Comparison of ENCODE assay signal across 28 cellular contexts in genomic region chr12:6045438-6045837, GRCh38.
"Had no signal": no experiment of that assay in that cellular context is flagged by ENCODE, and none has a peak within 500 bp of the region (broad histone marks: within the 10 kb centered on the region; RNA-seq: fewer than 3 reads in every experiment).

No MANE protein-coding gene starts in this region.

- H3K27me3 ChIP-seq: suprapubic skin, testis, thyroid gland, tibial artery, tibial nerve, transverse colon, upper lobe of left lung, upper lobe of right lung, uterus, vagina had no signal

- H3K4me3 Mint-ChIP-seq: stimulated activated effector memory CD8-positive, alpha-beta T cell treated with anti-CD3 and anti-CD28 coated beads, Interleukin-12 subunit alpha, Interleukin-12 subunit beta, amount 100 ng/mL, for 72 hours; stimulated activated memory B cell treated with anti-CD40 and anti-IgM and Interleukin-4, amounts not matched to agents 10 μg/mL and 1 μg/mL and 100 μg/mL, for 72 hours; stimulated activated naive B cell treated with anti-CD40 and anti-IgM and Interleukin-4, amounts not matched to agents 10 μg/mL and 1 μg/mL and 100 μg/mL, for 72 hours; stimulated activated naive CD8-positive, alpha-beta T cell treated with anti-CD3 and anti-CD28 coated beads, Interleukin-15, amount 100 ng/mL, for 72 hours; stimulated activated naive CD8-positive, alpha-beta T cell treated with anti-CD3 and anti-CD28 coated beads, Interleukin-15, Interleukin-2, amounts not matched to agents 100 ng/mL and 50 ng/mL, for 24 hours; type B pancreatic cell had no signal

- H3K27ac Mint-ChIP-seq: stimulated activated effector memory CD8-positive, alpha-beta T cell treated with anti-CD3 and anti-CD28 coated beads, Interleukin-12 subunit alpha, Interleukin-12 subunit beta, amount 100 ng/mL, for 72 hours; stimulated activated memory B cell treated with anti-CD40 and anti-IgM and Interleukin-4, amounts not matched to agents 10 μg/mL and 1 μg/mL and 100 μg/mL, for 72 hours; stimulated activated naive B cell treated with anti-CD40 and anti-IgM and Interleukin-4, amounts not matched to agents 10 μg/mL and 1 μg/mL and 100 μg/mL, for 72 hours; stimulated activated naive CD8-positive, alpha-beta T cell treated with anti-CD3 and anti-CD28 coated beads, Interleukin-15, amount 100 ng/mL, for 72 hours; stimulated activated naive CD8-positive, alpha-beta T cell treated with anti-CD3 and anti-CD28 coated beads, Interleukin-15, Interleukin-2, amounts not matched to agents 100 ng/mL and 50 ng/mL, for 24 hours; type B pancreatic cell had no signal

- H3K4me3 ChIP-seq: stomach, suprapubic skin, testis, thoracic aorta, thyroid gland, tibial artery, tibial nerve, transverse colon, upper lobe of left lung, upper lobe of right lung, uterus, vagina had no signal

- DNase-seq: stimulated activated CD4-positive, alpha-beta T cell treated with anti-CD3 and anti-CD28 coated beads, Interleukin-2, amount 100 ng/mL, for 48 hours; stimulated activated CD4-positive, alpha-beta T cell treated with anti-CD3 and anti-CD28 coated beads, Interleukin-4, amount 100 ng/mL, for 1 hour; stimulated activated CD4-positive, alpha-beta T cell treated with anti-CD3 and anti-CD28 coated beads, Interleukin-4, amount 100 ng/mL, for 24 hours; stimulated activated CD4-positive, alpha-beta T cell treated with anti-CD3 and anti-CD28 coated beads, Interleukin-4, amount 100 ng/mL, for 4 hours; stimulated activated CD8-positive, alpha-beta memory T cell treated with anti-CD3 and anti-CD28 coated beads, Interleukin-4, amount 100 ng/mL, for 48 hours; stimulated activated naive B cell treated with anti-CD40 and anti-IgM and Interleukin-4, amounts not matched to agents 10 μg/mL and 1 μg/mL and 100 μg/mL, for 72 hours; stimulated activated naive CD4-positive, alpha-beta T cell; stimulated activated naive CD4-positive, alpha-beta T cell treated with Interleukin-2 at 50 U/mL for 16 hours; stimulated activated naive CD8-positive, alpha-beta T cell treated with anti-CD3 and anti-CD28 coated beads, Interleukin-15, amount 100 ng/mL, for 72 hours; stimulated activated naive CD8-positive, alpha-beta T cell treated with anti-CD3 and anti-CD28 coated beads, Interleukin-15, Interleukin-2, amounts not matched to agents 100 U/mL and 50 U/mL, for 24 hours; stomach; substantia nigra; testis; thyroid gland; tibial artery; transverse colon; trophoblast cell; upper lobe of left lung; upper lobe of right lung; uterus had no signal

- H3K4me1 ChIP-seq: stomach, transverse colon, upper lobe of left lung, upper lobe of right lung, uterus had no signal

- H3K4me1 Mint-ChIP-seq: stimulated activated memory B cell treated with anti-CD40 and anti-IgM and Interleukin-4, amounts not matched to agents 10 μg/mL and 1 μg/mL and 100 μg/mL, for 72 hours; stimulated activated naive B cell treated with anti-CD40 and anti-IgM and Interleukin-4, amounts not matched to agents 10 μg/mL and 1 μg/mL and 100 μg/mL, for 72 hours; stimulated activated naive CD8-positive, alpha-beta T cell treated with anti-CD3 and anti-CD28 coated beads, Interleukin-15, amount 100 ng/mL, for 72 hours had no signal

- H3K9me3 Mint-ChIP-seq: stimulated activated effector memory CD8-positive, alpha-beta T cell treated with anti-CD3 and anti-CD28 coated beads, Interleukin-12 subunit alpha, Interleukin-12 subunit beta, amount 100 ng/mL, for 72 hours; stimulated activated memory B cell treated with anti-CD40 and anti-IgM and Interleukin-4, amounts not matched to agents 10 μg/mL and 1 μg/mL and 100 μg/mL, for 72 hours; stimulated activated naive B cell treated with anti-CD40 and anti-IgM and Interleukin-4, amounts not matched to agents 10 μg/mL and 1 μg/mL and 100 μg/mL, for 72 hours; stimulated activated naive CD8-positive, alpha-beta T cell treated with anti-CD3 and anti-CD28 coated beads, Interleukin-15, amount 100 ng/mL, for 72 hours; stimulated activated naive CD8-positive, alpha-beta T cell treated with anti-CD3 and anti-CD28 coated beads, Interleukin-15, Interleukin-2, amounts not matched to agents 100 ng/mL and 50 ng/mL, for 24 hours had no signal

- ATAC-seq: stimulated activated effector memory CD8-positive, alpha-beta T cell treated with anti-CD3 and anti-CD28 coated beads, Interleukin-12 subunit alpha, Interleukin-12 subunit beta, amount 100 ng/mL, for 72 hours; stimulated activated memory B cell treated with anti-CD40 and anti-IgM and Interleukin-4, amounts not matched to agents 10 μg/mL and 1 μg/mL and 100 μg/mL, for 72 hours; stimulated activated naive B cell treated with anti-CD40 and anti-IgM and Interleukin-4, amounts not matched to agents 10 μg/mL and 1 μg/mL and 100 μg/mL, for 72 hours; stimulated activated naive CD8-positive, alpha-beta T cell treated with anti-CD3 and anti-CD28 coated beads, Interleukin-15, amount 100 ng/mL, for 72 hours; stimulated activated naive CD8-positive, alpha-beta T cell treated with anti-CD3 and anti-CD28 coated beads, Interleukin-15, Interleukin-2, amounts not matched to agents 100 U/mL and 50 U/mL, for 24 hours; upper lobe of right lung had no signal

- H3K27me3 Mint-ChIP-seq: stimulated activated naive CD8-positive, alpha-beta T cell treated with anti-CD3 and anti-CD28 coated beads, Interleukin-15, amount 100 ng/mL, for 72 hours had no signal

- H3K36me3 ChIP-seq: stomach, suprapubic skin, thoracic aorta, thyroid gland, tibial artery, tibial nerve, transverse colon, uterus, vagina had no signal

- H3K9me3 ChIP-seq: stomach, suprapubic skin, testis, thoracic aorta, thyroid gland, tibial artery, tibial nerve, transverse colon, upper lobe of left lung, upper lobe of right lung, uterus, vagina had no signal

- H3K27ac ChIP-seq: stomach, suprapubic skin, testis, thoracic aorta, thyroid gland, tibial artery, tibial nerve, transverse colon, upper lobe of left lung, upper lobe of right lung, uterus, vagina had no signal

- H3K36me3 Mint-ChIP-seq: stimulated activated effector memory CD8-positive, alpha-beta T cell treated with anti-CD3 and anti-CD28 coated beads, Interleukin-12 subunit alpha, Interleukin-12 subunit beta, amount 100 ng/mL, for 72 hours; stimulated activated memory B cell treated with anti-CD40 and anti-IgM and Interleukin-4, amounts not matched to agents 10 μg/mL and 1 μg/mL and 100 μg/mL, for 72 hours; stimulated activated naive B cell treated with anti-CD40 and anti-IgM and Interleukin-4, amounts not matched to agents 10 μg/mL and 1 μg/mL and 100 μg/mL, for 72 hours; type B pancreatic cell had no signal
